Comparison of ENCODE assay signal across 9 cellular contexts in the genomic region with DNA sequence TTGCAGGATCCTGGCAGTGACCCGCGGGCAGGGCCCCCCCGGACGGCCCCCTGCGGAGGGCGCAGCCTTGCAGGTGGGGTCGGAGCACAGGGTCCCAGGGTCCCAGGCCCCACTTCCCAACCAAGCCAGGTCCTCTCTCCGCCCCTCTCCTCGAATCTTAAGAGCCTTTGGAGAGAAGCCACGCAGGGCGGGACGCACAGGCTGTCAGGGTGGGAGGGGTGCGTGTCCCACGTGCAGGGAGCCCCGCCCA. TPM values are rescaled to one million over a fixed set of nuclear protein-coding genes. Genes with fewer than 3 reads are reported as not detected.
DNase-seq lines count a peak whose midpoint lies in the region; ATAC-seq, FAIRE-seq and TF ChIP-seq lines count a peak whose summit lies in the region.
"Had no signal": no experiment of that assay in that cellular context is flagged by ENCODE, and none has a peak within 500 bp of the region (broad histone marks: within the 10 kb centered on the region; RNA-seq: fewer than 3 reads in every experiment).

No MANE protein-coding gene starts in this region.

- intact Hi-C loops in upper lobe of right lung (cut with DNase I): no loop called here

- FAIRE-seq in keratinocyte (lab: Jason Lieb, UNC): no peak
- FAIRE-seq: bronchial epithelial cell had no signal

- ATAC-seq in upper lobe of right lung (peak; percentile 7), GM19452 (IDR thresholded peaks at IDR 0.05; ENCODE audit: unreplicated experiment) (no peak), HG02610 (IDR thresholded peaks at IDR 0.05; ENCODE audit: unreplicated experiment) (no peak), GM19463 (IDR thresholded peaks at IDR 0.05; ENCODE audit: unreplicated experiment) (no peak)

- H3K9ac ChIP-seq in keratinocyte (ENCODE audit: control insufficient read depth, extremely low read depth, insufficient read depth, low read length): no peak overlapping the region

- no peaks in the 10 kb centered on the region for H3K79me2 ChIP-seq in keratinocyte (ENCODE audit: control insufficient read depth, insufficient read depth, low read length)

- dilution Hi-C loops in keratinocyte (cut with MboI; ENCODE audit: extremely low pct_ligation_motif_present, low sequenced_read_pairs): no loop called here

- H3K4me2 ChIP-seq in keratinocyte (ENCODE audit: control insufficient read depth, extremely low read depth, insufficient read depth, low read depth, low read length): peak overlapping the region; percentile 74

- H3K27me3 ChIP-seq in WERI-Rb-1 (ENCODE audit: insufficient read depth, low read depth, severe bottlenecking) (no peaks in the 10 kb centered on the region), keratinocyte (ENCODE audit: control insufficient read depth, extremely low read depth, insufficient read depth, low read length) (peaks cover 46% of the 10 kb centered on the region), upper lobe of right lung (peaks cover 17% of the 10 kb centered on the region)

- TF ChIP-seq CTCF in WERI-Rb-1 (IDR thresholded peaks at IDR 0.05; ENCODE audit: low read depth, low read length) (no peak), keratinocyte (optimal IDR thresholded peaks at IDR 0.05 in 1 of 3, IDR thresholded peaks at IDR 0.05 in 1 of 3, conservative IDR thresholded peaks at IDR 0.05 in 1 of 3; ENCODE audit: extremely low read depth in 1 of 3, insufficient read depth in 2 of 3, low read length in 3 of 3) (no peak), upper lobe of right lung (IDR thresholded peaks at IDR 0.05) (no peak)

- H4K20me1 ChIP-seq in keratinocyte (ENCODE audit: control insufficient read depth, extremely low read depth, insufficient read depth, low read length): no peaks in the 10 kb centered on the region

- H3K4me1 ChIP-seq in keratinocyte (ENCODE audit: control insufficient read depth, extremely low read depth, insufficient read depth, low read length) (peaks cover 6% of the 10 kb centered on the region), upper lobe of right lung (peaks cover 30% of the 10 kb centered on the region)

- peak; percentile 77 for DNase-seq in NCI-H82 (lab: John Stamatoyannopoulos, UW)
- no peak for DNase-seq in NCI-H82 treated with DMSO at 0.1 percent for 48 hours (lab: John Stamatoyannopoulos, UW; ENCODE audit: unreplicated experiment)
- DNase-seq in WERI-Rb-1: peak; percentile 88
- no peak for DNase-seq in keratinocyte (ENCODE audit: low read depth, low spot score)
- peak; percentile 97 for DNase-seq in upper lobe of right lung

- no peaks in the 10 kb centered on the region for H3K9me1 ChIP-seq in keratinocyte (ENCODE audit: control insufficient read depth, extremely low read depth, insufficient read depth, low read length)

- H2AFZ ChIP-seq in keratinocyte (ENCODE audit: control insufficient read depth, low read length): peak overlapping the region; percentile 22

- H3K9me3 ChIP-seq in WERI-Rb-1 (ENCODE audit: severe bottlenecking): no peaks in the 10 kb centered on the region
- no peaks in the 10 kb centered on the region for H3K9me3 ChIP-seq in keratinocyte (ENCODE audit: control insufficient read depth, low read depth, low read length)
- no peaks in the 10 kb centered on the region for H3K9me3 ChIP-seq in upper lobe of right lung

- H3K4me3 ChIP-seq in WERI-Rb-1 (ENCODE audit: low read depth, low read length) (peak overlapping the region; percentile 35), keratinocyte (ENCODE audit: control insufficient read depth in 2 of 3, extremely low read depth in 1 of 3, insufficient read depth in 2 of 3, low read depth in 1 of 3, low read length in 3 of 3) (peak overlapping the region in 2 of 3 experiments; percentile 32 to 43), upper lobe of right lung (peak overlapping the region; percentile 51)

- H3K36me3 ChIP-seq in WERI-Rb-1 (no peaks in the 10 kb centered on the region), keratinocyte (ENCODE audit: control insufficient read depth in 2 of 2, extremely low read depth in 1 of 2, insufficient read depth in 2 of 2, low read length in 2 of 2) (no peaks in the 10 kb centered on the region), upper lobe of right lung (no peaks in the 10 kb centered on the region)

- H3K27ac ChIP-seq in WERI-Rb-1: no peak overlapping the region
- H3K27ac ChIP-seq in keratinocyte (ENCODE audit: control insufficient read depth, insufficient read depth, low read length): no peak overlapping the region
- peak overlapping the region; percentile 83 for H3K27ac ChIP-seq in upper lobe of right lung

RNA-seq across cellular contexts. Expression of gene EGFL7, which starts 18.4 kb away (rescaled TPM):
- polyA plus RNA-seq in keratinocyte: 4.2 to 10.5 TPM (median 6.2 TPM) in 3 replicates
- polyA plus RNA-seq in keratinocyte (2011; ENCODE audit: low read depth): 1.0 TPM
- polyA plus RNA-seq in keratinocyte (2011; cell fraction: cytosol; rRNA removed): 3.9 and 15.7 TPM in 2 replicates
- polyA plus RNA-seq in keratinocyte (2011; cell fraction: nucleus; rRNA removed): 7.2 and 12.3 TPM in 2 replicates
- polyA plus RNA-seq in keratinocyte (2012; ENCODE audit: low replicate concordance): 2.4 and 10.1 TPM in 2 replicates
- 1.3 to 4.1 TPM (median 2.7 TPM) in 3 replicates for polyA minus RNA-seq in keratinocyte
- polyA minus RNA-seq in keratinocyte (2011; cell fraction: cytosol; rRNA and poly(A)+ RNA removed): 16.3 TPM
- 4.7 and 7.5 TPM in 2 replicates for polyA minus RNA-seq in keratinocyte (2011; cell fraction: nucleus; rRNA and poly(A)+ RNA removed)
- total RNA-seq in upper lobe of right lung: 302 TPM

RNA-seq across cellular contexts. Expression of gene AGPAT2, which starts 43.0 kb away (rescaled TPM):
- 26.5 to 35.5 TPM (median 34.7 TPM) in 3 replicates for polyA plus RNA-seq in keratinocyte
- polyA plus RNA-seq in keratinocyte (2011; ENCODE audit: low read depth): 3.0 TPM
- 32.9 and 44.3 TPM in 2 replicates for polyA plus RNA-seq in keratinocyte (2011; cell fraction: cytosol; rRNA removed)
- 32.8 and 43.6 TPM in 2 replicates for polyA plus RNA-seq in keratinocyte (2011; cell fraction: nucleus; rRNA removed)
- polyA plus RNA-seq in keratinocyte (2012; ENCODE audit: low replicate concordance): 20.3 and 38.1 TPM in 2 replicates
- 22.2 to 51.8 TPM (median 23.8 TPM) in 3 replicates for polyA minus RNA-seq in keratinocyte
- 60.4 TPM for polyA minus RNA-seq in keratinocyte (2011; cell fraction: cytosol; rRNA and poly(A)+ RNA removed)
- 17.6 and 20.6 TPM in 2 replicates for polyA minus RNA-seq in keratinocyte (2011; cell fraction: nucleus; rRNA and poly(A)+ RNA removed)
- 117 TPM for total RNA-seq in upper lobe of right lung

Comparison
In these comparisons a context has a peak if more than half of its experiments do, and no peak if none do; other contexts are left out.
1. DNase-seq: peak in NCI-H82 (single experiment), WERI-Rb-1 (single experiment) and upper lobe of right lung (single experiment); none in NCI-H82 treated with DMSO at 0.1 percent for 48 hours (single experiment) and keratinocyte (single experiment).
2. Peak in every context shown above with its lines, with median percentiles within 50 percentile points of each other: H3K4me3 ChIP-seq.